26 cellular contexts compared by ENCODE assay signal in the genomic region with DNA sequence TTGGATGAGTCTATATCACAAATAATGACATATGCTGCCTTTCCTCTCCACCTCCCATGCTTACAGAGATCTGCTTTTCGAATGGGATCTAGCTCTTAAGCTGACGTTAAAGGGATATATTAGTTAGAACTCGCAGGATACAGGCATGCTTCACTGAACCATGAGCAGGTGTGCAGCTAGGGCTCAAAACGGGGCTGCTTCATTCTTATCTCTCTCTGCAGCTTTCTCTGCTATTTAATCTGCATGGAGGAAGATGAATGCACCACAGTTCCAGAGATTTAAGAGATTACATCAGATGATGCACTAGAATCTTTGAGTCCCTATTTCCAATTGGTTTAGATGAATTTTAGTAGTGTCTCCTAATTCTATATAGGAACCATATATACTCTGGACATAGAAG.
"Had no signal": no experiment of that assay in that cellular context is flagged by ENCODE, and none has a peak within 500 bp of the region (broad histone marks: within the 10 kb centered on the region; RNA-seq: fewer than 3 reads in every experiment).

No MANE protein-coding gene starts in this region.

- ATAC-seq: activated T-helper 17 cell treated with anti-CD3 and anti-CD28 coated beads, Interleukin-2, amount 50 U/mL, for 72 hours; left ventricle myocardium superior; naive thymus-derived CD4-positive, alpha-beta T cell; stimulated activated naive CD8-positive, alpha-beta T cell treated with anti-CD3 and anti-CD28 coated beads, Interleukin-15, Interleukin-2, amounts not matched to agents 100 U/mL and 50 U/mL, for 24 hours had no signal

- H3K4me1 ChIP-seq: testis, transverse colon had no signal

- H3K9me3 ChIP-seq: ovary, testis, transverse colon had no signal

- H3K4me3 ChIP-seq: coronary artery, dorsolateral prefrontal cortex, ovary, skin epidermis, testis, transverse colon had no signal

- H3K36me3 ChIP-seq: brain microvascular endothelial cell, ovary, transverse colon had no signal

- H3K27me3 ChIP-seq: brain microvascular endothelial cell, ovary, testis, transverse colon had no signal

- DNase-seq: activated CD4-positive, alpha-beta memory T cell treated with anti-CD3 and anti-CD28 coated beads, Interleukin-2, amount 10 ng/mL, durations not matched to agents 7 days and 5 days; activated CD4-positive, alpha-beta T cell treated with anti-CD3 and anti-CD28 coated beads, Interleukin-2, amount 10 ng/mL, durations not matched to agents 7 days and 5 days; activated CD4-positive, CD25-positive, alpha-beta regulatory T cell treated with anti-CD3 and anti-CD28 coated beads, Interleukin-2, amount 50 U/mL, for 72 hours; activated CD8-positive, alpha-beta memory T cell treated with anti-CD3 and anti-CD28 coated beads, Interleukin-2, amount 50 U/mL, for 48 hours; activated gamma-delta T cell treated with Interleukin-2 at 50 U/mL for 16 hours; activated naive CD4-positive, alpha-beta T cell treated with anti-CD3 and anti-CD28 coated beads, Interleukin-2, amount 50 U/mL, for 16 hours; activated T-cell treated with anti-CD3 and anti-CD28 coated beads, Interleukin-2, amount 50 U/mL, for 24 hours; amniotic stem cell; brain microvascular endothelial cell; dorsolateral prefrontal cortex; effector memory CD4-positive, alpha-beta T cell; glutamatergic neuron; islet precursor cell; left ventricle myocardium superior; naive thymus-derived CD4-positive, alpha-beta T cell; ovary; retina; stimulated activated CD4-positive, alpha-beta T cell treated with anti-CD3 and anti-CD28 coated beads, Interleukin-12 subunit alpha, Interleukin-12 subunit beta, amount 100 ng/mL, for 4 hours; stimulated activated CD4-positive, alpha-beta T cell treated with anti-CD3 and anti-CD28 coated beads, Interleukin-4, amount 100 ng/mL, for 1 hour; stimulated activated naive CD8-positive, alpha-beta T cell treated with anti-CD3 and anti-CD28 coated beads, Interleukin-15, Interleukin-2, amounts not matched to agents 100 U/mL and 50 U/mL, for 24 hours; testis; transverse colon had no signal

- H3K27ac ChIP-seq: brain microvascular endothelial cell, coronary artery, dorsolateral prefrontal cortex, ovary, skin epidermis, testis, transverse colon, VCaP had no signal
